1 cellular context compared by ENCODE assay signal in the genomic region with DNA sequence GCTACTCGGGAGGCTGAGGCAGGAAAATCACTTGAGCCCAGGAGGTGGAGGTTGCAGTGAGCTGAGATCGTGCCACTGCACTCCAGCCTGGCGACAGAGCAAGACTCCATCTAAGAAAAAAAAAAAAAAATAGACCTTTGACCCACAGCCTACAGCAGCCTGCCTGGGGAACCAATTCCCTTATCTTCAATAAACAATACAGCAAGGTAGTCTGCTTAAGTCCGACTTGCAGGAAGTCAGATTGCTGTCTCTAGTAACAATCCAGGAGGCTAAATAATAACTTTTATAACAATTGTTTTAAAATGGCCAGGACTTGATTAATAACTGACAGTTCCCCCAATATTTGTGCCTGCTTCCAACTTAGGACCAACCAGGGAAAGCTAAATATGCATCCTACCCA.
TF ChIP-seq lines count a peak whose summit lies in the region.

No MANE protein-coding gene starts in this region.

TF ChIP-seq in HepG2, 621 proteins besides CTCF, POLR2A, EP300 and RAD21:
- TF ChIP-seq ZNF792 (CRISPR knock-in tag; IDR thresholded peaks at IDR 0.05) (peak; percentile 100), ZNF142 (CRISPR knock-in tag; IDR thresholded peaks at IDR 0.05) (no peak), HNF4G (IDR thresholded peaks at IDR 0.05; ENCODE audit: borderline replicate concordance, low read depth, low read length) (0 out of 2 replicates have a peak, but pooled peaks have one; percentile 24), HNF4G (CRISPR knock-in tag; IDR thresholded peaks at IDR 0.05; ENCODE audit: borderline replicate concordance, low read depth) (no peak)
- TF ChIP-seq, protein P1, sequence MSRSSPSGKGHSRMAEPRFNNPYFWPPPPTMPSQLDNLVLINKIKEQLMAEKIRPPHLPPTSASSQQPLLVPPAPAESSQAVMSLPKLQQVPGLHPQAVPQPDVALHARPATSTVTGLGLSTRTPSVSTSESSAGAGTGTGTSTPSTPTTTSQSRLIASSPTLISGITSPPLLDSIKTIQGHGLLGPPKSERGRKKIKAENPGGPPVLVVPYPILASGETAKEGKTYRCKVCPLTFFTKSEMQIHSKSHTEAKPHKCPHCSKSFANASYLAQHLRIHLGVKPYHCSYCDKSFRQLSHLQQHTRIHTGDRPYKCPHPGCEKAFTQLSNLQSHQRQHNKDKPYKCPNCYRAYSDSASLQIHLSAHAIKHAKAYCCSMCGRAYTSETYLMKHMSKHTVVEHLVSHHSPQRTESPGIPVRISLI (CRISPR knock-in tag; IDR thresholded peaks at IDR 0.05; ENCODE audit: borderline replicate concordance): peak; percentile 23; the same call in 1 of the 2 replicates
